ENCODE assay signal across 1 cellular context in the genomic region with DNA sequence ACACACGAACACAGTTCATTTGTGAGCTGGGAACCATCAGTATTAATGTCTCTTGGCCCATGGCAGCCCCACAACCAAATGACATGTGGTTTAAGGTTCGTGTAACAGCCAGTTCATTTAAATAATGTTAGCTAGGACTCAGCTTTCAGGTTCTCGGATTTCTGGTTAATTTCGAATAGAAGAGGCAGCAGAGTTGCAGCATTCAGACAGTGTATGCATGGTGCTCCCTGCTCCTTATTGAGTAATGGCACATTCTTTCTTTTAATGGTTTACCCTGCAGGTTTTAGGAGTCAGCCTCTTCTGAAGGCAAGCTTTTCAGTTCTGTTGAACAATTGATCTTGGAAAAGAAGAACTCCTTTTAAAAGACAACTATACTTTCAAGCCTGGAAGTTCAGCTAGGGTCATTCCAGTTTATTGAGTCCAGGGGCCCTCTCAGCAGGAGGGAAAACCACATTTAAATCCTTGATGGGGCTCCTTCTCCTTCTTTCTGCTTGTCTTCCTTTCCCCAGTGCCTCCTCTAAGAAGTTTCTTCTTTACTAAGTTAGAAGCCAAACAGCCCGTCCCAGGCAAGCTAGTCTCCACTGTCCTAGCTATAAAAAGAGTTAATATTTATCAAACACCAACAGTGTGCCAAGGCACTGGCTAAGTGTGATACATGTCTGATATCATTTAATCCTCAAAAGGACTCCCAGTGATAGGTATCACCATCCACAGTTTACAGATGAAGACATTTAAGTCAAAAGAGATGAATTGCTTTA.
TF ChIP-seq lines count a peak whose summit lies in the region.

No MANE protein-coding gene starts in this region.

TF ChIP-seq in HepG2, 621 proteins besides CTCF, POLR2A, EP300 and RAD21:
- no peak for TF ChIP-seq ZNF629 (CRISPR knock-in tag; conservative IDR thresholded peaks at IDR 0.05)
- TF ChIP-seq, protein P1, sequence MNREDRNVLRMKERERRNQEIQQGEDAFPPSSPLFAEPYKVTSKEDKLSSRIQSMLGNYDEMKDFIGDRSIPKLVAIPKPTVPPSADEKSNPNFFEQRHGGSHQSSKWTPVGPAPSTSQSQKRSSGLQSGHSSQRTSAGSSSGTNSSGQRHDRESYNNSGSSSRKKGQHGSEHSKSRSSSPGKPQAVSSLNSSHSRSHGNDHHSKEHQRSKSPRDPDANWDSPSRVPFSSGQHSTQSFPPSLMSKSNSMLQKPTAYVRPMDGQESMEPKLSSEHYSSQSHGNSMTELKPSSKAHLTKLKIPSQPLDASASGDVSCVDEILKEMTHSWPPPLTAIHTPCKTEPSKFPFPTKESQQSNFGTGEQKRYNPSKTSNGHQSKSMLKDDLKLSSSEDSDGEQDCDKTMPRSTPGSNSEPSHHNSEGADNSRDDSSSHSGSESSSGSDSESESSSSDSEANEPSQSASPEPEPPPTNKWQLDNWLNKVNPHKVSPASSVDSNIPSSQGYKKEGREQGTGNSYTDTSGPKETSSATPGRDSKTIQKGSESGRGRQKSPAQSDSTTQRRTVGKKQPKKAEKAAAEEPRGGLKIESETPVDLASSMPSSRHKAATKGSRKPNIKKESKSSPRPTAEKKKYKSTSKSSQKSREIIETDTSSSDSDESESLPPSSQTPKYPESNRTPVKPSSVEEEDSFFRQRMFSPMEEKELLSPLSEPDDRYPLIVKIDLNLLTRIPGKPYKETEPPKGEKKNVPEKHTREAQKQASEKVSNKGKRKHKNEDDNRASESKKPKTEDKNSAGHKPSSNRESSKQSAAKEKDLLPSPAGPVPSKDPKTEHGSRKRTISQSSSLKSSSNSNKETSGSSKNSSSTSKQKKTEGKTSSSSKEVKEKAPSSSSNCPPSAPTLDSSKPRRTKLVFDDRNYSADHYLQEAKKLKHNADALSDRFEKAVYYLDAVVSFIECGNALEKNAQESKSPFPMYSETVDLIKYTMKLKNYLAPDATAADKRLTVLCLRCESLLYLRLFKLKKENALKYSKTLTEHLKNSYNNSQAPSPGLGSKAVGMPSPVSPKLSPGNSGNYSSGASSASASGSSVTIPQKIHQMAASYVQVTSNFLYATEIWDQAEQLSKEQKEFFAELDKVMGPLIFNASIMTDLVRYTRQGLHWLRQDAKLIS (CRISPR knock-in tag; IDR thresholded peaks at IDR 0.05), result no peak
- no peak for TF ChIP-seq CBX5 (CRISPR knock-in tag; IDR thresholded peaks at IDR 0.05; ENCODE audit: borderline replicate concordance)
- TF ChIP-seq, protein P2, sequence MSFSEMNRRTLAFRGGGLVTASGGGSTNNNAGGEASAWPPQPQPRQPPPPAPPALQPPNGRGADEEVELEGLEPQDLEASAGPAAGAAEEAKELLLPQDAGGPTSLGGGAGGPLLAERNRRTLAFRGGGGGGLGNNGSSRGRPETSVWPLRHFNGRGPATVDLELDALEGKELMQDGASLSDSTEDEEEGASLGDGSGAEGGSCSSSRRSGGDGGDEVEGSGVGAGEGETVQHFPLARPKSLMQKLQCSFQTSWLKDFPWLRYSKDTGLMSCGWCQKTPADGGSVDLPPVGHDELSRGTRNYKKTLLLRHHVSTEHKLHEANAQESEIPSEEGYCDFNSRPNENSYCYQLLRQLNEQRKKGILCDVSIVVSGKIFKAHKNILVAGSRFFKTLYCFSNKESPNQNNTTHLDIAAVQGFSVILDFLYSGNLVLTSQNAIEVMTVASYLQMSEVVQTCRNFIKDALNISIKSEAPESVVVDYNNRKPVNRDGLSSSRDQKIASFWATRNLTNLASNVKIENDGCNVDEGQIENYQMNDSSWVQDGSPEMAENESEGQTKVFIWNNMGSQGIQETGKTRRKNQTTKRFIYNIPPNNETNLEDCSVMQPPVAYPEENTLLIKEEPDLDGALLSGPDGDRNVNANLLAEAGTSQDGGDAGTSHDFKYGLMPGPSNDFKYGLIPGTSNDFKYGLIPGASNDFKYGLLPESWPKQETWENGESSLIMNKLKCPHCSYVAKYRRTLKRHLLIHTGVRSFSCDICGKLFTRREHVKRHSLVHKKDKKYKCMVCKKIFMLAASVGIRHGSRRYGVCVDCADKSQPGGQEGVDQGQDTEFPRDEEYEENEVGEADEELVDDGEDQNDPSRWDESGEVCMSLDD (CRISPR knock-in tag; IDR thresholded peaks at IDR 0.05; ENCODE audit: borderline replicate concordance), result no peak
- TF ChIP-seq, protein P3, sequence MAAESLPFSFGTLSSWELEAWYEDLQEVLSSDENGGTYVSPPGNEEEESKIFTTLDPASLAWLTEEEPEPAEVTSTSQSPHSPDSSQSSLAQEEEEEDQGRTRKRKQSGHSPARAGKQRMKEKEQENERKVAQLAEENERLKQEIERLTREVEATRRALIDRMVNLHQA (CRISPR knock-in tag; IDR thresholded peaks at IDR 0.05), result no peak
- no peak for TF ChIP-seq PHB2 (IDR thresholded peaks at IDR 0.05; ENCODE audit: partially characterized antibody)
- TF ChIP-seq, protein P4, sequence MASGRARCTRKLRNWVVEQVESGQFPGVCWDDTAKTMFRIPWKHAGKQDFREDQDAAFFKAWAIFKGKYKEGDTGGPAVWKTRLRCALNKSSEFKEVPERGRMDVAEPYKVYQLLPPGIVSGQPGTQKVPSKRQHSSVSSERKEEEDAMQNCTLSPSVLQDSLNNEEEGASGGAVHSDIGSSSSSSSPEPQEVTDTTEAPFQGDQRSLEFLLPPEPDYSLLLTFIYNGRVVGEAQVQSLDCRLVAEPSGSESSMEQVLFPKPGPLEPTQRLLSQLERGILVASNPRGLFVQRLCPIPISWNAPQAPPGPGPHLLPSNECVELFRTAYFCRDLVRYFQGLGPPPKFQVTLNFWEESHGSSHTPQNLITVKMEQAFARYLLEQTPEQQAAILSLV (CRISPR knock-in tag; IDR thresholded peaks at IDR 0.05; ENCODE audit: borderline replicate concordance), result no peak
- TF ChIP-seq ATF7 (IDR thresholded peaks at IDR 0.05), result no peak
- no peak for TF ChIP-seq ATF7 (CRISPR knock-in tag; IDR thresholded peaks at IDR 0.05)
- TF ChIP-seq TAF15 (IDR thresholded peaks at IDR 0.05; ENCODE audit: low read depth, low read length, poor library complexity, severe bottlenecking), result no peak
- no peak for TF ChIP-seq ZBTB7A (CRISPR knock-in tag; IDR thresholded peaks at IDR 0.05)
